ENCODE assay signal across 18 cellular contexts in genomic region chr16:7304257-7304656, GRCh38. TPM values are rescaled to one million over a fixed set of nuclear protein-coding genes. Genes with fewer than 3 reads are reported as not detected.
DNase-seq lines count a peak whose midpoint lies in the region; ATAC-seq and TF ChIP-seq lines count a peak whose summit lies in the region.
"Had no signal": no experiment of that assay in that cellular context is flagged by ENCODE, and none has a peak within 500 bp of the region (broad histone marks: within the 10 kb centered on the region; RNA-seq: fewer than 3 reads in every experiment).

No MANE protein-coding gene starts in this region.

- H3K27me3 ChIP-seq in left ventricle myocardium inferior (ENCODE audit: low read depth), result peaks cover 29% of the 10 kb centered on the region

- no peak overlapping the region for H3K27ac Mint-ChIP-seq in nephron progenitor cell
- H3K27ac Mint-ChIP-seq in activated T-helper 17 cell treated with anti-CD3 and anti-CD28 coated beads, Interleukin-2, amount 50 U/mL, for 72 hours, result no peak overlapping the region
- H3K27ac Mint-ChIP-seq: activated naive CD4-positive, alpha-beta T cell treated with anti-CD3 and anti-CD28 coated beads for 36 hours had no signal

- peak overlapping the region; percentile 86 for H3K4me3 Mint-ChIP-seq in nephron progenitor cell
- no peak overlapping the region for H3K4me3 Mint-ChIP-seq in activated T-helper 17 cell treated with anti-CD3 and anti-CD28 coated beads, Interleukin-2, amount 50 U/mL, for 72 hours
- H3K4me3 Mint-ChIP-seq: activated naive CD4-positive, alpha-beta T cell treated with anti-CD3 and anti-CD28 coated beads for 36 hours had no signal

- no peak for ATAC-seq in HG02642 (IDR thresholded peaks at IDR 0.05; ENCODE audit: poor library complexity, unreplicated experiment)
- no peak for ATAC-seq in activated T-helper 17 cell treated with anti-CD3 and anti-CD28 coated beads, Interleukin-2, amount 50 U/mL, for 72 hours (replicated peaks)
- ATAC-seq: pancreas had no signal

- intact Hi-C loops in left ventricle myocardium inferior (cut with micrococcal nuclease) (no loop called here), OCI-LY7 (cut with micrococcal nuclease; ENCODE audit: unreplicated experiment) (no loop called here)

- no peaks in the 10 kb centered on the region for H3K36me3 Mint-ChIP-seq in nephron progenitor cell (ENCODE audit: low read depth)
- no peaks in the 10 kb centered on the region for H3K36me3 Mint-ChIP-seq in activated T-helper 17 cell treated with anti-CD3 and anti-CD28 coated beads, Interleukin-2, amount 50 U/mL, for 72 hours (ENCODE audit: low read depth)

- peak; percentile 42 for DNase-seq in NCI-H69 (lab: John Stamatoyannopoulos, UW)
- DNase-seq in left ventricle myocardium inferior, result no peak
- peak; percentile 22 for DNase-seq in nephron progenitor cell
- no peak for DNase-seq in NCI-H446 (lab: John Stamatoyannopoulos, UW)
- no peak for DNase-seq in OCI-LY7 (ENCODE audit: low spot score)
- DNase-seq: activated CD4-positive, alpha-beta T cell treated with anti-CD3 and anti-CD28 coated beads, Interleukin-2, amount 50 U/mL, for 4 hours; activated naive CD4-positive, alpha-beta T cell treated with anti-CD3 and anti-CD28 coated beads for 36 hours; EL; NCI-H1417 treated with DMSO at 0.1 percent for 48 hours; pancreas; spleen; stimulated activated CD8-positive, alpha-beta memory T cell treated with anti-CD3 and anti-CD28 coated beads, Interleukin-4, amount 100 ng/mL, for 48 hours had no signal

- POLR2A ChIA-PET in OCI-LY7 (lab: Charles Lee), result no interaction called here

- H3K27ac ChIP-seq in left ventricle myocardium inferior (replicated peaks), result no peak overlapping the region
- H3K27ac ChIP-seq in OCI-LY7 (ENCODE audit: low read depth, low read length, poor library complexity, severe bottlenecking), result no peak overlapping the region
- H3K27ac ChIP-seq: pancreas, spleen, VCaP had no signal

- H3K79me2 ChIP-seq in OCI-LY7 (ENCODE audit: insufficient read depth, low read depth, low read length), result no peaks in the 10 kb centered on the region

- BruUV-seq in OCI-LY7 (replicated peaks; lab: Mats Ljungman, UMichigan), result no TSS peak

- H3K9me2 ChIP-seq in OCI-LY7 (ENCODE audit: insufficient read depth, low read length), result no peaks in the 10 kb centered on the region

- no peaks in the 10 kb centered on the region for H4K20me1 ChIP-seq in OCI-LY7 (ENCODE audit: insufficient read depth, low read length)

- H3K27me3 Mint-ChIP-seq in nephron progenitor cell (ENCODE audit: low read depth, poor library complexity), result peaks cover 38% of the 10 kb centered on the region
- peaks cover 15% of the 10 kb centered on the region for H3K27me3 Mint-ChIP-seq in activated T-helper 17 cell treated with anti-CD3 and anti-CD28 coated beads, Interleukin-2, amount 50 U/mL, for 72 hours

- peaks cover 4% of the 10 kb centered on the region; the same call in 1 of the 2 replicates for H3K4me1 ChIP-seq in ES-I3 (ENCODE audit: insufficient read depth, low read length)
- H3K4me1 ChIP-seq in left ventricle myocardium inferior, result peaks cover 17% of the 10 kb centered on the region
- no peaks in the 10 kb centered on the region for H3K4me1 ChIP-seq in OCI-LY7 (ENCODE audit: insufficient read depth, low read length, poor library complexity, severe bottlenecking)
- H3K4me1 ChIP-seq: pancreas, spleen had no signal

- no peaks in the 10 kb centered on the region for H3K9me3 Mint-ChIP-seq in nephron progenitor cell
- H3K9me3 Mint-ChIP-seq in activated T-helper 17 cell treated with anti-CD3 and anti-CD28 coated beads, Interleukin-2, amount 50 U/mL, for 72 hours, result peaks cover 9% of the 10 kb centered on the region

- H3K9me3 ChIP-seq in ES-I3 (ENCODE audit: control insufficient read depth, insufficient read depth, low read length) (no peaks in the 10 kb centered on the region), left ventricle myocardium inferior (replicated peaks) (no peaks in the 10 kb centered on the region), OCI-LY7 (ENCODE audit: low read length) (no peaks in the 10 kb centered on the region)
- H3K9me3 ChIP-seq: pancreas had no signal

- H3K4me1 Mint-ChIP-seq in nephron progenitor cell, result peaks cover 60% of the 10 kb centered on the region
- H3K4me1 Mint-ChIP-seq in activated T-helper 17 cell treated with anti-CD3 and anti-CD28 coated beads, Interleukin-2, amount 50 U/mL, for 72 hours, result no peaks in the 10 kb centered on the region

- peak overlapping the region; percentile 68; the same call in 1 of the 2 replicates for H3K9ac ChIP-seq in ES-I3 (ENCODE audit: low read depth, low read length)

- TF ChIP-seq CTCF in left ventricle myocardium inferior (IDR thresholded peaks at IDR 0.05; ENCODE audit: borderline replicate concordance) (no peak), nephron progenitor cell (IDR thresholded peaks at IDR 0.05) (no peak), OCI-LY7 (conservative IDR thresholded peaks at IDR 0.05; ENCODE audit: low read length) (no peak)

- no peaks in the 10 kb centered on the region for H3K36me3 ChIP-seq in ES-I3 (ENCODE audit: insufficient read depth, low read length)
- no peaks in the 10 kb centered on the region for H3K36me3 ChIP-seq in left ventricle myocardium inferior
- H3K36me3 ChIP-seq in OCI-LY7 (ENCODE audit: insufficient read depth, low read length), result no peaks in the 10 kb centered on the region
- H3K36me3 ChIP-seq: pancreas, spleen had no signal

- peak overlapping the region; percentile 65 for H3K4me3 ChIP-seq in left ventricle myocardium inferior
- no peak overlapping the region for H3K4me3 ChIP-seq in OCI-LY7 (ENCODE audit: low read depth, low read length, poor library complexity, severe bottlenecking)
- H3K4me3 ChIP-seq: pancreas, spleen had no signal

- CTCF ChIA-PET in OCI-LY7 (lab: Charles Lee; ENCODE audit: unreplicated experiment), result no interaction called here

- H3K4me2 ChIP-seq in OCI-LY7 (ENCODE audit: low read length), result no peak overlapping the region

- H2AFZ ChIP-seq in OCI-LY7 (ENCODE audit: low read length), result no peak overlapping the region

RNA-seq across cellular contexts. Expression of gene RBFOX1, which starts 28.4 kb away (rescaled TPM):
- 71.8 TPM for total RNA-seq in left ventricle myocardium inferior
- not detected for total RNA-seq in activated T-helper 17 cell treated with anti-CD3 and anti-CD28 coated beads, Interleukin-2, amount 50 U/mL, for 72 hours
- not detected in 2 replicates for total RNA-seq in OCI-LY7 (2014; rRNA removed; shearing (Covaris generic))
- total RNA-seq in OCI-LY7 (2022), result not detected in 2 replicates
- total RNA-seq: activated naive CD4-positive, alpha-beta T cell treated with anti-CD3 and anti-CD28 coated beads for 36 hours; HT1080; spleen; T-helper 1 cell treated with Interleukin-12 subunit alpha and Interleukin-12 subunit beta and Interleukin-4 antibody, amounts not matched to agents 30 ng/mL and 1 ng/mL, for 36 hours had no signal

Comparison
In these comparisons a context has a peak if more than half of its experiments do, and no peak if none do; other contexts are left out.
1. DNase-seq: peak in NCI-H69 (single experiment) and nephron progenitor cell (single experiment); none in left ventricle myocardium inferior (single experiment), NCI-H446 (0 of 2) and OCI-LY7 (single experiment).
2. RNA of gene RBFOX1, which starts 28.4 kb away (total RNA-seq): 71.8 TPM in left ventricle myocardium inferior (single experiment); not detected in activated T-helper 17 cell treated with anti-CD3 and anti-CD28 coated beads, Interleukin-2, amount 50 U/mL, for 72 hours and not detected in OCI-LY7; every median in the first group is over 10 times any median in the second.